Comparison of ENCODE assay signal across 10 cellular contexts in genomic region chr4:147596976-147597375, GRCh38. TPM values are rescaled to one million over a fixed set of nuclear protein-coding genes. Genes with fewer than 3 reads are reported as not detected.
DNase-seq lines count a peak whose midpoint lies in the region; ATAC-seq and TF ChIP-seq lines count a peak whose summit lies in the region.
"Had no signal": no experiment of that assay in that cellular context is flagged by ENCODE, and none has a peak within 500 bp of the region (broad histone marks: within the 10 kb centered on the region; RNA-seq: fewer than 3 reads in every experiment).

No MANE protein-coding gene starts in this region.

- peak overlapping the region; percentile 88 for H2AK5ac ChIP-seq in IMR-90 (ENCODE audit: low read depth, low read length)

- H3K4me1 Mint-ChIP-seq in activated CD4-positive, alpha-beta T cell treated with anti-CD3 and anti-CD28 coated beads for 36 hours: no peaks in the 10 kb centered on the region
- H3K4me1 Mint-ChIP-seq: activated naive CD4-positive, alpha-beta T cell treated with anti-CD3 and anti-CD28 coated beads, Interleukin-2, amount 10 ng/mL, durations not matched to agents 7 days and 5 days; IgD-negative memory B cell had no signal

- peaks cover 12% of the 10 kb centered on the region for H3K9me1 ChIP-seq in IMR-90 (ENCODE audit: insufficient read depth, low read length)

- CTCF ChIA-PET in IMR-90 (lab: Yijun Ruan, JAX): interaction anchor here (0.7 to 2.0 kb wide), 3 partner anchors 21 to 270 kb away, joined by 3 to 9 read pairs (median 5); no protein-coding TSS in a partner anchor
- CTCF ChIA-PET in activated CD4-positive, alpha-beta T cell treated with anti-CD3 and anti-CD28 coated beads for 36 hours (lab: Charles Lee): interaction anchor here (1.3 to 4.2 kb wide), 2 partner anchors 9 to 270 kb away, joined by 4 to 21 read pairs; no protein-coding TSS in a partner anchor

- no CpG with 5 or more reads among the region's 1 CpG for WGBS in IMR-90 (ENCODE audit: extremely low coverage in 2 of 2, insufficient read length in 1 of 2), 2 experiments

- no peaks in the 10 kb centered on the region for H3K27me3 ChIP-seq in IMR-90 (ENCODE audit: control insufficient read depth, insufficient read depth, low read length)
- no peaks in the 10 kb centered on the region for H3K27me3 ChIP-seq in lower lobe of right lung (ENCODE audit: low read depth)

- peak; percentile 81 for DNase-seq in AG08395 (ENCODE audit: low spot score)
- DNase-seq in IMR-90: peak; percentile 93
- peak; percentile 85 for DNase-seq in astrocyte of the spinal cord (ENCODE audit: low read depth, low spot score)
- DNase-seq in lower lobe of right lung: no peak
- DNase-seq in NAMALWA (ENCODE audit: low spot score): no peak
- no peak for DNase-seq in NCI-H187 treated with DMSO at 0.1 percent for 48 hours (lab: John Stamatoyannopoulos, UW)
- DNase-seq in activated CD4-positive, alpha-beta T cell treated with anti-CD3 and anti-CD28 coated beads for 36 hours: no peak
- DNase-seq: activated naive CD4-positive, alpha-beta T cell treated with anti-CD3 and anti-CD28 coated beads, Interleukin-2, amount 10 ng/mL, durations not matched to agents 7 days and 5 days had no signal

- peak overlapping the region; percentile 86 for H2BK15ac ChIP-seq in IMR-90 (ENCODE audit: low read depth, low read length)

- peak overlapping the region; percentile 98; the same call in 1 of the 2 replicates for H3K23ac ChIP-seq in IMR-90 (ENCODE audit: low read depth, low read length)

- H3K27ac ChIP-seq in IMR-90 (ENCODE audit: insufficient read depth, low read length) (peak overlapping the region; percentile 76), lower lobe of right lung (no peak overlapping the region)

- no peaks in the 10 kb centered on the region for H3K27me3 Mint-ChIP-seq in activated CD4-positive, alpha-beta T cell treated with anti-CD3 and anti-CD28 coated beads for 36 hours

- H3K4ac ChIP-seq in IMR-90 (ENCODE audit: low read depth, low read length): peak overlapping the region; percentile 99

- in situ Hi-C loops in IMR-90 (cut with MboI; ENCODE audit: low sequenced_read_pairs): loop anchor here (5.0 to 25.0 kb wide), 3 partner anchors 270 to 1260 kb away; no protein-coding TSS in a partner anchor
- in situ Hi-C loops in astrocyte of the spinal cord (cut with HindIII; ENCODE audit: low sequenced_read_pairs): no loop called here

- ATAC-seq in IMR-90 (ENCODE audit: low read depth) (peak; percentile 70), lower lobe of right lung (peak; percentile 89), HG03280 (IDR thresholded peaks at IDR 0.05; ENCODE audit: unreplicated experiment) (no peak)
- ATAC-seq in activated CD4-positive, alpha-beta T cell treated with anti-CD3 and anti-CD28 coated beads for 36 hours: no peak

- H3K4me1 ChIP-seq in IMR-90 (ENCODE audit: control insufficient read depth, insufficient read depth, low read length) (peaks cover 16% of the 10 kb centered on the region), lower lobe of right lung (no peaks in the 10 kb centered on the region)

- H2AFZ ChIP-seq in IMR-90 (replicated peaks; ENCODE audit: low read length, poor library complexity): peak overlapping the region; percentile 90

- H4K91ac ChIP-seq in IMR-90 (ENCODE audit: insufficient read depth, low read depth, low read length): peak overlapping the region; percentile 98

- no TSS peak for BruUV-seq in IMR-90 (replicated peaks; lab: Mats Ljungman, UMichigan)

- peak overlapping the region; percentile 97 for H4K5ac ChIP-seq in IMR-90 (ENCODE audit: low read depth, low read length)

- H3K79me1 ChIP-seq in IMR-90 (ENCODE audit: low read depth in 1 of 2, low read length in 2 of 2): peaks cover 0 to 4% of the 10 kb centered on the region in 2 experiments; a peak in 1 of 4 replicates

- H2BK120ac ChIP-seq in IMR-90 (ENCODE audit: low read depth, low read length): peak overlapping the region; percentile 100

- H3K14ac ChIP-seq in IMR-90 (replicated peaks; ENCODE audit: low read depth, low read length): peak overlapping the region; percentile 100

- H3K4me3 ChIP-seq in IMR-90 (ENCODE audit: insufficient read depth, low read depth, low read length): no peak overlapping the region
- H3K4me3 ChIP-seq in astrocyte of the spinal cord (ENCODE audit: low read depth, low read length): no peak overlapping the region
- no peak overlapping the region for H3K4me3 ChIP-seq in lower lobe of right lung

- no peak for TF ChIP-seq CTCF in IMR-90 (conservative IDR thresholded peaks at IDR 0.05; ENCODE audit: low read depth, low read length)
- no peak for TF ChIP-seq CTCF in astrocyte of the spinal cord (IDR thresholded peaks at IDR 0.05; ENCODE audit: low read depth, low read length)
- TF ChIP-seq CTCF in lower lobe of right lung (IDR thresholded peaks at IDR 0.05): no peak

- no peak overlapping the region for H3K27ac Mint-ChIP-seq in activated CD4-positive, alpha-beta T cell treated with anti-CD3 and anti-CD28 coated beads for 36 hours
- H3K27ac Mint-ChIP-seq: activated naive CD4-positive, alpha-beta T cell treated with anti-CD3 and anti-CD28 coated beads, Interleukin-2, amount 10 ng/mL, durations not matched to agents 7 days and 5 days; IgD-negative memory B cell had no signal

- H2BK20ac ChIP-seq in IMR-90 (ENCODE audit: low read depth, low read length): peak overlapping the region; percentile 99

- peak overlapping the region; percentile 86 for H2AK9ac ChIP-seq in IMR-90 (replicated peaks; ENCODE audit: low read depth, low read length, poor library complexity)

- peak overlapping the region; percentile 92 for H3K56ac ChIP-seq in IMR-90 (ENCODE audit: extremely low read depth, insufficient read depth, low read length)

- TF ChIP-seq POLR2A in IMR-90 (IDR thresholded peaks at IDR 0.05; ENCODE audit: low read depth, low read length): no peak

- peak overlapping the region; percentile 98 for H2BK5ac ChIP-seq in IMR-90 (ENCODE audit: low read depth, low read length, poor library complexity, severe bottlenecking)

- TF ChIP-seq RAD21 in IMR-90 (IDR thresholded peaks at IDR 0.05; ENCODE audit: low read length): no peak

- intact Hi-C loops in IMR-90 (cut with micrococcal nuclease) (loop anchor here (2.0 kb wide), 1 partner anchor 270 kb away; no protein-coding TSS in a partner anchor), lower lobe of right lung (cut with DNase I) (no loop called here)
- intact Hi-C loops in activated CD4-positive, alpha-beta T cell treated with anti-CD3 and anti-CD28 coated beads for 36 hours (cut with DNase I, micrococcal nuclease): loop anchor here in 1 of 2 experiments (5.0 kb wide), 1 partner anchor 270 kb away; no protein-coding TSS in a partner anchor

- H3K36me3 Mint-ChIP-seq in activated CD4-positive, alpha-beta T cell treated with anti-CD3 and anti-CD28 coated beads for 36 hours (ENCODE audit: low read depth): no peaks in the 10 kb centered on the region
- H3K36me3 Mint-ChIP-seq: activated naive CD4-positive, alpha-beta T cell treated with anti-CD3 and anti-CD28 coated beads, Interleukin-2, amount 10 ng/mL, durations not matched to agents 7 days and 5 days; IgD-negative memory B cell had no signal

- no peaks in the 10 kb centered on the region for H3K36me3 ChIP-seq in IMR-90 (ENCODE audit: control insufficient read depth, insufficient read depth, low read length)
- H3K36me3 ChIP-seq in lower lobe of right lung: no peaks in the 10 kb centered on the region

- peak overlapping the region; percentile 14; the same call in 1 of the 2 replicates for H3K4me2 ChIP-seq in IMR-90 (ENCODE audit: low read depth, low read length)

- peak overlapping the region; percentile 93 to 99 for H4K8ac ChIP-seq in IMR-90 (ENCODE audit: low read depth in 2 of 2, low read length in 2 of 2)

- dilution Hi-C loops in IMR-90 (cut with HindIII; ENCODE audit: low sequenced_read_pairs, unreplicated experiment): no loop called here

- POLR2A ChIA-PET in IMR-90 (lab: Charles Lee; ENCODE audit: unreplicated experiment): no interaction called here
- POLR2A ChIA-PET in activated CD4-positive, alpha-beta T cell treated with anti-CD3 and anti-CD28 coated beads for 36 hours (lab: Charles Lee): no interaction called here

- H3K4me3 Mint-ChIP-seq in activated CD4-positive, alpha-beta T cell treated with anti-CD3 and anti-CD28 coated beads for 36 hours: no peak overlapping the region
- H3K4me3 Mint-ChIP-seq: activated naive CD4-positive, alpha-beta T cell treated with anti-CD3 and anti-CD28 coated beads, Interleukin-2, amount 10 ng/mL, durations not matched to agents 7 days and 5 days; IgD-negative memory B cell had no signal

- H3K9me3 Mint-ChIP-seq in activated CD4-positive, alpha-beta T cell treated with anti-CD3 and anti-CD28 coated beads for 36 hours (ENCODE audit: low read depth): no peaks in the 10 kb centered on the region
- H3K9me3 Mint-ChIP-seq: activated naive CD4-positive, alpha-beta T cell treated with anti-CD3 and anti-CD28 coated beads, Interleukin-2, amount 10 ng/mL, durations not matched to agents 7 days and 5 days; IgD-negative memory B cell had no signal

- H3K9me3 ChIP-seq in IMR-90 (ENCODE audit: control insufficient read depth, insufficient read depth, low read length) (no peaks in the 10 kb centered on the region), lower lobe of right lung (no peaks in the 10 kb centered on the region)

- peak overlapping the region; percentile 96; the same call in 1 of the 2 replicates for H3K18ac ChIP-seq in IMR-90 (ENCODE audit: low read depth, low read length)

- H4K20me1 ChIP-seq in IMR-90 (ENCODE audit: insufficient read depth, low read length): no peaks in the 10 kb centered on the region

- peak overlapping the region; percentile 66; the same call in 1 of the 2 replicates for H3K9ac ChIP-seq in IMR-90 (ENCODE audit: low read depth, low read length)

TF ChIP-seq in IMR-90, 13 proteins besides CTCF, POLR2A, EP300 and RAD21 (continues in another document):
- TF ChIP-seq CEBPB (IDR thresholded peaks at IDR 0.05; ENCODE audit: low read depth, low read length) (peak; percentile 24; the same call in 1 of the 2 replicates), RCOR1 (IDR thresholded peaks at IDR 0.05; ENCODE audit: insufficient replicate concordance, low read length) (peak; percentile 29), MAZ (IDR thresholded peaks at IDR 0.05; ENCODE audit: borderline replicate concordance, low read depth, low read length) (no peak)

RNA-seq across cellular contexts. Expression of gene TMEM184C, which starts 20.2 kb away (rescaled TPM):
- total RNA-seq in IMR-90 (2012; rRNA removed) (67.6 and 71.7 TPM in 2 replicates), lower lobe of right lung (29.2 TPM)
- polyA plus RNA-seq in IMR-90 (2012; rRNA removed): 13.5 and 17.4 TPM in 2 replicates
- polyA plus RNA-seq in IMR-90 (2012; cell fraction: cytosol; rRNA removed): 12.7 TPM in 2 replicates
- 5.8 and 14.3 TPM in 2 replicates for polyA plus RNA-seq in IMR-90 (2012; cell fraction: nucleus; rRNA removed; ENCODE audit: low replicate concordance)
- total RNA-seq in activated CD4-positive, alpha-beta T cell treated with anti-CD3 and anti-CD28 coated beads for 36 hours: 10 to 100 TPM; 11.7 to 15.3 TPM

Comparison
In these comparisons a context has a peak if more than half of its experiments do, and no peak if none do; other contexts are left out.
1. DNase-seq: peak in AG08395 (single experiment), IMR-90 (single experiment) and astrocyte of the spinal cord (single experiment); none in lower lobe of right lung (single experiment), NAMALWA (single experiment), NCI-H187 treated with DMSO at 0.1 percent for 48 hours (single experiment) and activated CD4-positive, alpha-beta T cell treated with anti-CD3 and anti-CD28 coated beads for 36 hours (single experiment).
2. ATAC-seq: peak in IMR-90 (single experiment) and lower lobe of right lung (2 of 2); none in HG03280 (single experiment) and activated CD4-positive, alpha-beta T cell treated with anti-CD3 and anti-CD28 coated beads for 36 hours (single experiment).